In the genomic region with DNA sequence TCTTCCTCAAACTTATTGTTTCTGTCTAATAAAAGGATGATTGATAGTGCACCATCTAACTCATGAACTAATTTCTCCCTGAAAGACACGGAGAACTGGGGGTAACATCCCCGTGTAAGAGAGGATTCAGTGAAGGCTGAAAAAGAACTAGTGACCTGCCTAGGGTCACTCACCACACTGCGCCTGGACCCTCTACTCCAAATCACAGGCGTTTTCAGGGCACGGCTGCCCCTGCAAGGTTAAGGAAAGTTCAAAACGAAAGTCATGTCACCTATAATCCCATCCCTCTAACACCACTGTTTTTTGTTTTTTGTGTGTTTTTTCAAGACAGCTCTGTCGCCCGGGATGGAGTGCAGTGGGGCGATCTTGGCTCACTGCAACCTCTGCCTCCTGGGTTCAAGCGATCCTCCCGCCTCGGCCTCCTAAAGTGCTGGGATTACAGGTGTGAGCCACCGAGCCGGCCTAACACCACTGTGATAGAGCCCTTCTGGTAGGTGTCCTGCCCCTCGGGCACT, we compare ENCODE assay signal across 22 cellular contexts. TPM values are rescaled to one million over a fixed set of nuclear protein-coding genes. Genes with fewer than 3 reads are reported as not detected.
DNase-seq lines count a peak whose midpoint lies in the region; ATAC-seq, FAIRE-seq and TF ChIP-seq lines count a peak whose summit lies in the region.
"Had no signal": no experiment of that assay in that cellular context is flagged by ENCODE, and none has a peak within 500 bp of the region (broad histone marks: within the 10 kb centered on the region; RNA-seq: fewer than 3 reads in every experiment).

No MANE protein-coding gene starts in this region.

- peak overlapping the region; percentile 22 for H3K4me3 ChIP-seq in iPS-15b (ENCODE audit: low read depth, low read length)
- H3K4me3 ChIP-seq in small intestine (ENCODE audit: low read depth in 1 of 2, low read length in 2 of 2) = peak overlapping the region in 1 of 2 donors; percentile 84
- H3K4me3 ChIP-seq: right lobe of liver had no signal

- peak overlapping the region; percentile 94 to 97 for H3K27ac ChIP-seq in small intestine (ENCODE audit: low read depth in 1 of 2, low read length in 1 of 2)
- H3K27ac ChIP-seq: KMS-11, right lobe of liver, WERI-Rb-1 had no signal

- DNase-seq in Calu3 (no peak), T-cell (no peak), small intestine (peak; percentile 23), H54 (ENCODE audit: insufficient read length, low spot score) (no peak), putamen (ENCODE audit: low spot score) (no peak)
- DNase-seq in activated T-helper 2 cell treated with anti-CD3 and anti-CD28 coated beads, Interferon-gamma antibody, Interleukin-2, Interleukin-4, amounts not matched to agents 10 μg/mL and 5 μg/mL and 100 μg/mL, durations not matched to agents 14 hours and 24 hours and 36 hours (ENCODE audit: low spot score) = no peak
- DNase-seq: amygdala, cerebellar nuclear complex, COR-L47, NCI-H1048, NCI-H2107, NCI-H524 treated with DMSO at 0.1 percent for 48 hours, Right ventricle myocardium superior, WERI-Rb-1 had no signal

- H3K4me1 ChIP-seq in iPS-15b (ENCODE audit: control insufficient read depth, insufficient read depth, low read length) = no peaks in the 10 kb centered on the region
- H3K4me1 ChIP-seq in small intestine (ENCODE audit: control insufficient read depth in 2 of 2, insufficient read depth in 1 of 2, low read depth in 1 of 2, low read length in 1 of 2) = no peaks in the 10 kb centered on the region

- H3K4me3 Mint-ChIP-seq in Calu3 (ENCODE audit: low read depth, unreplicated experiment) (peak overlapping the region; percentile 19), T-cell (peak overlapping the region in 2 of 3 donors; percentile 25 to 30)
- H3K4me3 Mint-ChIP-seq in activated T-helper 2 cell treated with anti-CD3 and anti-CD28 coated beads, Interferon-gamma antibody, Interleukin-2, Interleukin-4, amounts not matched to agents 10 μg/mL and 5 μg/mL and 100 μg/mL, durations not matched to agents 14 hours and 24 hours and 36 hours (ENCODE audit: low read depth) = no peak overlapping the region
- H3K4me3 Mint-ChIP-seq: activated T-helper 1 cell treated with anti-CD3 and anti-CD28 coated beads, Interleukin-12 subunit alpha, Interleukin-12 subunit beta, Interleukin-2, Interleukin-4 antibody, amounts not matched to agents 30 ng/mL and 10 ng/mL and 1 ng/mL, durations not matched to agents 14 hours and 24 hours and 36 hours had no signal

- H3K36me3 Mint-ChIP-seq in Calu3 (ENCODE audit: insufficient read depth, unreplicated experiment) (no peaks in the 10 kb centered on the region), T-cell (no peaks in the 10 kb centered on the region)
- no peaks in the 10 kb centered on the region for H3K36me3 Mint-ChIP-seq in activated T-helper 2 cell treated with anti-CD3 and anti-CD28 coated beads, Interferon-gamma antibody, Interleukin-2, Interleukin-4, amounts not matched to agents 10 μg/mL and 5 μg/mL and 100 μg/mL, durations not matched to agents 14 hours and 24 hours and 36 hours (ENCODE audit: low read depth)

- no TSS peak for BruUV-seq in Calu3 (replicated peaks; lab: Mats Ljungman, UMichigan)

- H3K4me1 Mint-ChIP-seq in Calu3 (ENCODE audit: low read depth, unreplicated experiment) = peaks cover 16% of the 10 kb centered on the region
- peaks cover 13 to 33% (median 30%) of the 10 kb centered on the region in 3 donors for H3K4me1 Mint-ChIP-seq in T-cell
- peaks cover 5% of the 10 kb centered on the region for H3K4me1 Mint-ChIP-seq in activated T-helper 2 cell treated with anti-CD3 and anti-CD28 coated beads, Interferon-gamma antibody, Interleukin-2, Interleukin-4, amounts not matched to agents 10 μg/mL and 5 μg/mL and 100 μg/mL, durations not matched to agents 14 hours and 24 hours and 36 hours (ENCODE audit: low read depth)

- no peak for TF ChIP-seq POLR2A in H54 (IDR thresholded peaks at IDR 0.05; ENCODE audit: low read depth, low read length)

- peaks cover 74% of the 10 kb centered on the region for H3K27me3 Mint-ChIP-seq in Calu3 (ENCODE audit: unreplicated experiment)
- H3K27me3 Mint-ChIP-seq in T-cell = peaks cover 73 to 82% of the 10 kb centered on the region in 2 donors
- peaks cover 72% of the 10 kb centered on the region for H3K27me3 Mint-ChIP-seq in activated T-helper 2 cell treated with anti-CD3 and anti-CD28 coated beads, Interferon-gamma antibody, Interleukin-2, Interleukin-4, amounts not matched to agents 10 μg/mL and 5 μg/mL and 100 μg/mL, durations not matched to agents 14 hours and 24 hours and 36 hours (ENCODE audit: low read depth)

- H3K27ac Mint-ChIP-seq in Calu3 (ENCODE audit: unreplicated experiment) = no peak overlapping the region
- no peak overlapping the region for H3K27ac Mint-ChIP-seq in T-cell
- no peak overlapping the region for H3K27ac Mint-ChIP-seq in activated T-helper 2 cell treated with anti-CD3 and anti-CD28 coated beads, Interferon-gamma antibody, Interleukin-2, Interleukin-4, amounts not matched to agents 10 μg/mL and 5 μg/mL and 100 μg/mL, durations not matched to agents 14 hours and 24 hours and 36 hours

- no peaks in the 10 kb centered on the region for H3K36me3 ChIP-seq in iPS-15b (ENCODE audit: control insufficient read depth, insufficient read depth, low read length)
- H3K36me3 ChIP-seq in small intestine (ENCODE audit: control insufficient read depth in 2 of 2, insufficient read depth in 2 of 2, low read length in 2 of 2) = no peaks in the 10 kb centered on the region
- H3K36me3 ChIP-seq: right lobe of liver, WERI-Rb-1 had no signal

- WGBS in small intestine, 3 donors = 4 to 9% (median 4%) methylated on average over 15 of the region's 15 CpGs

- FAIRE-seq in small intestine (lab: Jason Lieb, UNC) = no peak
- FAIRE-seq in H54 (lab: Jason Lieb, UNC) = no peak
- FAIRE-seq: endometrium, GM19239 had no signal

- ATAC-seq in T-cell (replicated peaks in 1 of 4) = no peak
- no peak for ATAC-seq in HG03159 (IDR thresholded peaks at IDR 0.05; ENCODE audit: unreplicated experiment)

- intact Hi-C loops in Calu3 (cut with micrococcal nuclease; ENCODE audit: unreplicated experiment) = loop anchor here (5.0 to 10.0 kb wide), 3 partner anchors 145 to 445 kb away; no protein-coding TSS in a partner anchor
- intact Hi-C loops in activated T-helper 2 cell treated with anti-CD3 and anti-CD28 coated beads, Interferon-gamma antibody, Interleukin-2, Interleukin-4, amounts not matched to agents 10 μg/mL and 5 μg/mL and 100 μg/mL, durations not matched to agents 14 hours and 24 hours and 36 hours (cut with micrococcal nuclease) = loop anchor here (2.0 to 5.0 kb wide), 2 partner anchors 187 to 603 kb away; a partner anchor contains a TSS

- CTCF ChIA-PET in Calu3 (lab: Charles Lee) (interaction anchor here (1.0 kb wide), 1 partner anchor 153 kb away, joined by 3 read pairs; no protein-coding TSS in a partner anchor), T-cell (lab: Charles Lee) (no interaction called here)

- POLR2A ChIA-PET in T-cell (lab: Charles Lee) = no interaction called here

- H3K9me3 ChIP-seq in iPS-15b (ENCODE audit: control insufficient read depth, insufficient read depth, low read length) (no peaks in the 10 kb centered on the region), small intestine (ENCODE audit: control insufficient read depth, low read depth) (no peaks in the 10 kb centered on the region)
- H3K9me3 ChIP-seq: right lobe of liver had no signal

- no peak for TF ChIP-seq CTCF in Calu3 (IDR thresholded peaks at IDR 0.05; ENCODE audit: unreplicated experiment)

- H3K9ac ChIP-seq in iPS-15b (ENCODE audit: low read depth, low read length) = no peak overlapping the region
- H3K9ac ChIP-seq: KMS-11 had no signal

- H3K27me3 ChIP-seq in iPS-15b (ENCODE audit: control insufficient read depth, insufficient read depth, low read length) (peaks cover 94% of the 10 kb centered on the region), small intestine (ENCODE audit: control insufficient read depth in 2 of 2, insufficient read depth in 2 of 2, low read length in 2 of 2) (peaks cover 0 to 45% of the 10 kb centered on the region in 2 donors)

- H3K9me3 Mint-ChIP-seq in Calu3 (ENCODE audit: low read depth, unreplicated experiment) (no peaks in the 10 kb centered on the region), T-cell (no peaks in the 10 kb centered on the region)
- no peaks in the 10 kb centered on the region for H3K9me3 Mint-ChIP-seq in activated T-helper 2 cell treated with anti-CD3 and anti-CD28 coated beads, Interferon-gamma antibody, Interleukin-2, Interleukin-4, amounts not matched to agents 10 μg/mL and 5 μg/mL and 100 μg/mL, durations not matched to agents 14 hours and 24 hours and 36 hours
- H3K9me3 Mint-ChIP-seq: activated T-helper 1 cell treated with anti-CD3 and anti-CD28 coated beads, Interleukin-12 subunit alpha, Interleukin-12 subunit beta, Interleukin-2, Interleukin-4 antibody, amounts not matched to agents 30 ng/mL and 10 ng/mL and 1 ng/mL, durations not matched to agents 14 hours and 24 hours and 36 hours had no signal

RNA-seq across cellular contexts. Expression of a gene that starts 8.7 kb away (rescaled TPM):
- total RNA-seq in Calu3 (2022) = not detected in 2 replicates
- total RNA-seq in T-cell = not detected
- 10 to 100 TPM; 12.5 to 51.3 (median 16.8) TPM for polyA plus RNA-seq in small intestine
- not detected in 2 replicates for total RNA-seq in activated T-helper 2 cell treated with anti-CD3 and anti-CD28 coated beads, Interferon-gamma antibody, Interleukin-2, Interleukin-4, amounts not matched to agents 10 μg/mL and 5 μg/mL and 100 μg/mL, durations not matched to agents 14 hours and 24 hours and 36 hours
- total RNA-seq: activated T-helper 1 cell treated with anti-CD3 and anti-CD28 coated beads, Interleukin-12 subunit alpha, Interleukin-12 subunit beta, Interleukin-2, Interleukin-4 antibody, amounts not matched to agents 30 ng/mL and 10 ng/mL and 1 ng/mL, durations not matched to agents 14 hours and 24 hours and 36 hours; kidney epithelial cell; right lobe of liver; Right ventricle myocardium superior had no signal

RNA-seq across cellular contexts. Expression of a gene that starts 10.7 kb away (rescaled TPM):
- total RNA-seq in Calu3 (2022) (1.0 TPM in 1 of 2 replicates, not detected in the other), T-cell (under 1 TPM in 2 of 5 donors, not detected in 3; 0.09 to 0.35 TPM)
- 10 to 100 TPM; 66.2 to 94.2 (median 92.5) TPM for polyA plus RNA-seq in small intestine
- total RNA-seq in activated T-helper 2 cell treated with anti-CD3 and anti-CD28 coated beads, Interferon-gamma antibody, Interleukin-2, Interleukin-4, amounts not matched to agents 10 μg/mL and 5 μg/mL and 100 μg/mL, durations not matched to agents 14 hours and 24 hours and 36 hours = not detected in 2 replicates
- total RNA-seq: activated T-helper 1 cell treated with anti-CD3 and anti-CD28 coated beads, Interleukin-12 subunit alpha, Interleukin-12 subunit beta, Interleukin-2, Interleukin-4 antibody, amounts not matched to agents 30 ng/mL and 10 ng/mL and 1 ng/mL, durations not matched to agents 14 hours and 24 hours and 36 hours; kidney epithelial cell; right lobe of liver; Right ventricle myocardium superior had no signal
